ENCODE assay signal across 28 cellular contexts in the genomic region with DNA sequence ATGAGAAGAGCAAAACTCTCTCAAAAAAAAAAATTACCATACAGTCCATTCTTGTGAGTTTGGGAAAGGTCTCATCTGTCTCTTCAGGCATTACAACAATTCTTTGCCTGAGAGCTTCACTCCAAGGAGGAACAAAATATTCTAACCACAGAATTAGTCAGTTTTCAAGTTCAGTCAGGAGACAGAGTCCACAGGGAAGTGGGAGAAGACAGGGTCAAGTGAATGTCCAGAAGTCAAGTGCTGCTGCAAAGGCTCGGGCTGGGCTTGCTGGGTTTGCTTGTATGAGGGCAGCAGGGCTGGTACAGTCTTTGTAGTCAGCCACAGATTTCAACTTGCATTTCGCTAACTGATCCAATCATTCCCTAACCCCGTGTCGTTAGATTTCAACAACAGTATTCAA. TPM values are rescaled to one million over a fixed set of nuclear protein-coding genes. Genes with fewer than 3 reads are reported as not detected.
DNase-seq lines count a peak whose midpoint lies in the region; ATAC-seq, FAIRE-seq and TF ChIP-seq lines count a peak whose summit lies in the region.
"Had no signal": no experiment of that assay in that cellular context is flagged by ENCODE, and none has a peak within 500 bp of the region (broad histone marks: within the 10 kb centered on the region; RNA-seq: fewer than 3 reads in every experiment).

No MANE protein-coding gene starts in this region.

- FAIRE-seq in astrocyte (lab: Jason Lieb, UNC) = no peak
- FAIRE-seq: A204.1 had no signal

- H3K27ac Mint-ChIP-seq in astrocyte (ENCODE audit: unreplicated experiment) (peak overlapping the region; percentile 63), Calu3 (ENCODE audit: unreplicated experiment) (no peak overlapping the region)
- H3K27ac Mint-ChIP-seq: activated naive CD4-positive, alpha-beta T cell treated with anti-CD3 and anti-CD28 coated beads, Interleukin-2, amount 50 U/mL, for 72 hours; CD4-positive, alpha-beta memory T cell; effector memory CD8-positive, alpha-beta T cell; IgD-negative memory B cell had no signal

- H3K9me3 Mint-ChIP-seq in astrocyte (ENCODE audit: unreplicated experiment) (no peaks in the 10 kb centered on the region), Calu3 (ENCODE audit: low read depth, unreplicated experiment) (peaks cover 6% of the 10 kb centered on the region)
- H3K9me3 Mint-ChIP-seq: activated naive CD4-positive, alpha-beta T cell treated with anti-CD3 and anti-CD28 coated beads, Interleukin-2, amount 50 U/mL, for 72 hours; CD4-positive, alpha-beta memory T cell; effector memory CD8-positive, alpha-beta T cell; nephron had no signal

- no peaks in the 10 kb centered on the region for H4K20me1 ChIP-seq in IMR-90 (ENCODE audit: insufficient read depth, low read length)
- H4K20me1 ChIP-seq in astrocyte (ENCODE audit: insufficient read depth, low read length) = no peaks in the 10 kb centered on the region

- H3K9ac ChIP-seq in IMR-90 (ENCODE audit: low read depth, low read length) (no peak overlapping the region), astrocyte (ENCODE audit: low read length) (no peak overlapping the region)

- no peak overlapping the region for H2BK15ac ChIP-seq in IMR-90 (ENCODE audit: low read depth, low read length)

- TF ChIP-seq CTCF in IMR-90 (conservative IDR thresholded peaks at IDR 0.05; ENCODE audit: low read depth, low read length) (no peak), astrocyte (IDR thresholded peaks at IDR 0.05; ENCODE audit: insufficient read depth, low read depth, low read length) (no peak), lower lobe of right lung (IDR thresholded peaks at IDR 0.05) (no peak), Calu3 (IDR thresholded peaks at IDR 0.05; ENCODE audit: unreplicated experiment) (no peak)

- H3K79me1 ChIP-seq in IMR-90 (ENCODE audit: low read depth in 1 of 2, low read length in 2 of 2) = no peaks in the 10 kb centered on the region

- CTCF ChIA-PET in IMR-90 (lab: Yijun Ruan, JAX) = interaction anchor here (0.6 to 0.7 kb wide), 4 partner anchors 10 to 34 kb away, joined by 3 to 9 read pairs (median 6); no protein-coding TSS in a partner anchor
- CTCF ChIA-PET in Calu3 (lab: Charles Lee) = no interaction called here

- dilution Hi-C loops in IMR-90 (cut with HindIII; ENCODE audit: low sequenced_read_pairs, unreplicated experiment) = no loop called here

- H3K4me3 ChIP-seq in IMR-90 (ENCODE audit: insufficient read depth, low read depth, low read length) (no peak overlapping the region), astrocyte (ENCODE audit: insufficient read depth, low read depth, low read length) (no peak overlapping the region), lower lobe of right lung (no peak overlapping the region), SJCRH30 (no peak overlapping the region)
- H3K4me3 ChIP-seq: skin epidermis, suprapubic skin had no signal

- POLR2A ChIA-PET in IMR-90 (lab: Charles Lee; ENCODE audit: unreplicated experiment) = no interaction called here

- intact Hi-C loops in IMR-90 (cut with micrococcal nuclease) = no loop called here
- intact Hi-C loops in lower lobe of right lung (cut with DNase I) = no loop called here
- intact Hi-C loops in Calu3 (cut with micrococcal nuclease; ENCODE audit: unreplicated experiment) = no loop called here

- H3K18ac ChIP-seq in IMR-90 (ENCODE audit: low read depth, low read length) = no peak overlapping the region

- TF ChIP-seq RAD21 in IMR-90 (IDR thresholded peaks at IDR 0.05; ENCODE audit: low read length) = no peak

- H3K23ac ChIP-seq in IMR-90 (ENCODE audit: low read depth, low read length) = no peak overlapping the region

- BruUV-seq in IMR-90 (replicated peaks; lab: Mats Ljungman, UMichigan) = no TSS peak
- no TSS peak for BruUV-seq in Calu3 (replicated peaks; lab: Mats Ljungman, UMichigan)

- DNase-seq in AG20443 (ENCODE audit: low spot score) (peak; percentile 48), IMR-90 (peak; percentile 50), astrocyte (ENCODE audit: low read depth) (peak; percentile 75), lower lobe of right lung (no peak), amygdala (lab: John Stamatoyannopoulos, UW) (no peak), SJCRH30 (no peak), Calu3 (no peak), DMS153 (lab: John Stamatoyannopoulos, UW) (no peak)
- DNase-seq: activated CD4-positive, alpha-beta T cell treated with anti-CD3 and anti-CD28 coated beads for 4 hours; CD4-positive, alpha-beta memory T cell; central memory CD4-positive, alpha-beta T cell; effector memory CD8-positive, alpha-beta T cell; glutamatergic neuron; islet precursor cell; NCI-H1048; NCI-H446 treated with DMSO at 0.1 percent for 48 hours; retina; stimulated activated naive CD4-positive, alpha-beta T cell; SW 1271; T-helper 9 cell had no signal

- peak; percentile 69 for ATAC-seq in IMR-90 (ENCODE audit: low read depth)
- ATAC-seq in lower lobe of right lung = peak; percentile 35 to 52
- ATAC-seq: activated naive CD4-positive, alpha-beta T cell treated with anti-CD3 and anti-CD28 coated beads, Interleukin-2, amount 50 U/mL, for 72 hours; effector memory CD8-positive, alpha-beta T cell; HCT116 had no signal

- H2AFZ ChIP-seq in IMR-90 (replicated peaks; ENCODE audit: low read length, poor library complexity) (no peak overlapping the region), astrocyte (ENCODE audit: low read depth, low read length) (no peak overlapping the region)

- TF ChIP-seq POLR2A in IMR-90 (IDR thresholded peaks at IDR 0.05; ENCODE audit: low read depth, low read length) = no peak

- H2BK5ac ChIP-seq in IMR-90 (ENCODE audit: low read depth, low read length, poor library complexity, severe bottlenecking) = no peak overlapping the region

- WGBS in IMR-90 (ENCODE audit: extremely low coverage in 2 of 2, insufficient read length in 1 of 2), 2 experiments = 82% methylated on average over 3 of the region's 4 CpGs; no CpG with 5 or more reads in 1 of the 2 experiments

- H4K5ac ChIP-seq in IMR-90 (ENCODE audit: low read depth, low read length) = no peak overlapping the region

- H3K14ac ChIP-seq in IMR-90 (replicated peaks; ENCODE audit: low read depth, low read length) = no peak overlapping the region

- H3K36me3 ChIP-seq in IMR-90 (ENCODE audit: control insufficient read depth, insufficient read depth, low read length) (no peaks in the 10 kb centered on the region), astrocyte (ENCODE audit: insufficient read depth, low read length) (no peaks in the 10 kb centered on the region), lower lobe of right lung (no peaks in the 10 kb centered on the region), SJCRH30 (no peaks in the 10 kb centered on the region)
- H3K36me3 ChIP-seq: suprapubic skin had no signal

- no peak overlapping the region for H3K56ac ChIP-seq in IMR-90 (ENCODE audit: extremely low read depth, insufficient read depth, low read length)

- H2AK5ac ChIP-seq in IMR-90 (ENCODE audit: low read depth, low read length) = no peak overlapping the region

- H3K27ac ChIP-seq in IMR-90 (ENCODE audit: insufficient read depth, low read length) (no peak overlapping the region), astrocyte (ENCODE audit: low read depth, low read length) (no peak overlapping the region), lower lobe of right lung (no peak overlapping the region), SJCRH30 (no peak overlapping the region)
- H3K27ac ChIP-seq: skin epidermis, suprapubic skin, VCaP had no signal

- H3K9me3 ChIP-seq in IMR-90 (ENCODE audit: control insufficient read depth, insufficient read depth, low read length) (no peaks in the 10 kb centered on the region), astrocyte (ENCODE audit: insufficient read depth, low read depth, low read length) (no peaks in the 10 kb centered on the region), lower lobe of right lung (no peaks in the 10 kb centered on the region), SJCRH30 (replicated peaks) (no peaks in the 10 kb centered on the region)
- H3K9me3 ChIP-seq: suprapubic skin had no signal

- H2BK120ac ChIP-seq in IMR-90 (ENCODE audit: low read depth, low read length) = no peak overlapping the region

- no peak overlapping the region for H3K4me2 ChIP-seq in IMR-90 (ENCODE audit: low read depth, low read length)
- H3K4me2 ChIP-seq in astrocyte (ENCODE audit: low read length) = no peak overlapping the region

- H3K4me3 Mint-ChIP-seq in astrocyte (ENCODE audit: unreplicated experiment) = no peak overlapping the region
- no peak overlapping the region for H3K4me3 Mint-ChIP-seq in Calu3 (ENCODE audit: low read depth, unreplicated experiment)
- H3K4me3 Mint-ChIP-seq: CD4-positive, alpha-beta memory T cell; effector memory CD8-positive, alpha-beta T cell; IgD-negative memory B cell; nephron had no signal

- H3K4me1 ChIP-seq in IMR-90 (ENCODE audit: control insufficient read depth, insufficient read depth, low read length) = no peaks in the 10 kb centered on the region
- peaks cover 4% of the 10 kb centered on the region for H3K4me1 ChIP-seq in astrocyte (ENCODE audit: insufficient read depth, low read length)
- H3K4me1 ChIP-seq in lower lobe of right lung = no peaks in the 10 kb centered on the region
- H3K4me1 ChIP-seq in SJCRH30 = no peaks in the 10 kb centered on the region

- H3K36me3 Mint-ChIP-seq in astrocyte (ENCODE audit: low read depth, unreplicated experiment) (no peaks in the 10 kb centered on the region), Calu3 (ENCODE audit: insufficient read depth, unreplicated experiment) (no peaks in the 10 kb centered on the region)
- H3K36me3 Mint-ChIP-seq: activated naive CD4-positive, alpha-beta T cell treated with anti-CD3 and anti-CD28 coated beads, Interleukin-2, amount 50 U/mL, for 72 hours; CD4-positive, alpha-beta memory T cell; IgD-negative memory B cell had no signal

- H4K8ac ChIP-seq in IMR-90 (ENCODE audit: low read depth in 2 of 2, low read length in 2 of 2) = no peak overlapping the region

- no peak overlapping the region for H3K4ac ChIP-seq in IMR-90 (ENCODE audit: low read depth, low read length)

- H2BK20ac ChIP-seq in IMR-90 (ENCODE audit: low read depth, low read length) = no peak overlapping the region

- H4K91ac ChIP-seq in IMR-90 (ENCODE audit: insufficient read depth, low read depth, low read length) = no peak overlapping the region

- H3K27me3 ChIP-seq in IMR-90 (ENCODE audit: control insufficient read depth, insufficient read depth, low read length) (peaks cover 3% of the 10 kb centered on the region; the same call in 1 of the 2 replicates), astrocyte (ENCODE audit: insufficient read depth, low read length) (no peaks in the 10 kb centered on the region), lower lobe of right lung (ENCODE audit: low read depth) (no peaks in the 10 kb centered on the region), SJCRH30 (no peaks in the 10 kb centered on the region)
- H3K27me3 ChIP-seq: suprapubic skin had no signal

- no peaks in the 10 kb centered on the region for H3K9me1 ChIP-seq in IMR-90 (ENCODE audit: insufficient read depth, low read length)

- H3K4me1 Mint-ChIP-seq in astrocyte (ENCODE audit: low read depth, unreplicated experiment) = peaks cover 13% of the 10 kb centered on the region
- H3K4me1 Mint-ChIP-seq in Calu3 (ENCODE audit: low read depth, unreplicated experiment) = no peaks in the 10 kb centered on the region
- H3K4me1 Mint-ChIP-seq: CD4-positive, alpha-beta memory T cell; IgD-negative memory B cell had no signal

- in situ Hi-C loops in IMR-90 (cut with MboI; ENCODE audit: low sequenced_read_pairs) = loop anchor here (25.0 kb wide), 1 partner anchor 595 kb away; no protein-coding TSS in a partner anchor

- peaks cover 8% of the 10 kb centered on the region for H3K27me3 Mint-ChIP-seq in astrocyte (ENCODE audit: low read depth, unreplicated experiment)
- no peaks in the 10 kb centered on the region for H3K27me3 Mint-ChIP-seq in Calu3 (ENCODE audit: unreplicated experiment)

- no peak overlapping the region for H2AK9ac ChIP-seq in IMR-90 (replicated peaks; ENCODE audit: low read depth, low read length, poor library complexity)

- H3K79me2 ChIP-seq in astrocyte (ENCODE audit: insufficient read depth, low read length) = no peaks in the 10 kb centered on the region

RNA-seq across cellular contexts. Expression of a gene that starts 17.6 kb away (rescaled TPM):
- 76.7 and 132 TPM in 2 replicates for total RNA-seq in IMR-90 (2012; rRNA removed)
- 102 and 126 TPM in 2 replicates for polyA plus RNA-seq in IMR-90 (2012; rRNA removed)
- polyA plus RNA-seq in IMR-90 (2012; cell fraction: cytosol; rRNA removed) = 69.7 and 87.7 TPM in 2 replicates
- polyA plus RNA-seq in IMR-90 (2012; cell fraction: nucleus; rRNA removed; ENCODE audit: low replicate concordance) = 44.4 and 51.1 TPM in 2 replicates
- total RNA-seq in astrocyte = 96.3 and 99.3 TPM in 2 replicates
- total RNA-seq in lower lobe of right lung = 355 TPM
- total RNA-seq in SJCRH30 (2014; rRNA removed; shearing (Covaris generic)) = 43.0 and 46.8 TPM in 2 replicates
- total RNA-seq in Calu3 (2022) = 212 and 223 TPM in 2 replicates

RNA-seq across cellular contexts. Expression of a gene that starts 26.9 kb away (rescaled TPM):
- total RNA-seq in IMR-90 (2012; rRNA removed) (55.8 and 70.8 TPM in 2 replicates), astrocyte (363 and 389 TPM in 2 replicates), lower lobe of right lung (18.8 TPM), Calu3 (2022) (91.6 and 100 TPM in 2 replicates)
- 24.9 and 25.6 TPM in 2 replicates for polyA plus RNA-seq in IMR-90 (2012; rRNA removed)
- polyA plus RNA-seq in IMR-90 (2012; cell fraction: cytosol; rRNA removed) = 6.4 and 35.1 TPM in 2 replicates
- 57.2 and 111 TPM in 2 replicates for polyA plus RNA-seq in IMR-90 (2012; cell fraction: nucleus; rRNA removed; ENCODE audit: low replicate concordance)
- total RNA-seq in SJCRH30 (2014; rRNA removed; shearing (Covaris generic)) = 104 and 109 TPM in 2 replicates

Comparison
In these comparisons a context has a peak if more than half of its experiments do, and no peak if none do; other contexts are left out.
1. DNase-seq: peak in AG20443 (single experiment), IMR-90 (single experiment) and astrocyte (single experiment); none in lower lobe of right lung (single experiment), amygdala (0 of 56), SJCRH30 (0 of 2), Calu3 (single experiment) and DMS153 (single experiment).